ENCODE assay signal across 1 cellular context in genomic region chr19:4066682-4067395, GRCh38.
TF ChIP-seq lines count a peak whose summit lies in the region.

Gene ZBTB7A, minus strand, starts transcription at chr19:4066899. Its CDS starts 11,667 bp downstream, at chr19:4055232.

TF ChIP-seq in HepG2, 621 proteins besides CTCF, POLR2A, EP300 and RAD21 (continued from another document and continues in another):
- TF ChIP-seq AHDC1 (CRISPR knock-in tag; IDR thresholded peaks at IDR 0.05; ENCODE audit: borderline replicate concordance): no peak
- no peak for TF ChIP-seq ELF4 (CRISPR knock-in tag; IDR thresholded peaks at IDR 0.05; ENCODE audit: borderline replicate concordance)
- no peak for TF ChIP-seq NR2F2 (IDR thresholded peaks at IDR 0.05; ENCODE audit: borderline replicate concordance, low read depth)
- no peak for TF ChIP-seq SIX1 (CRISPR knock-in tag; IDR thresholded peaks at IDR 0.05; ENCODE audit: borderline replicate concordance)
- no peak for TF ChIP-seq PAXIP1 (CRISPR knock-in tag; conservative IDR thresholded peaks at IDR 0.05)
- no peak for TF ChIP-seq EED (CRISPR knock-in tag; IDR thresholded peaks at IDR 0.05)
- no peak for TF ChIP-seq NCOR1 (IDR thresholded peaks at IDR 0.05; ENCODE audit: borderline replicate concordance, low read length)
- no peak for TF ChIP-seq HNF4G (IDR thresholded peaks at IDR 0.05; ENCODE audit: borderline replicate concordance, low read depth, low read length)
- no peak for TF ChIP-seq HNF4G (CRISPR knock-in tag; IDR thresholded peaks at IDR 0.05; ENCODE audit: borderline replicate concordance, low read depth)
- no peak for TF ChIP-seq ZNF441 (CRISPR knock-in tag; IDR thresholded peaks at IDR 0.05; ENCODE audit: borderline replicate concordance)
- TF ChIP-seq ZMYM2 (CRISPR knock-in tag; IDR thresholded peaks at IDR 0.05): no peak
- no peak for TF ChIP-seq E2F5 (CRISPR knock-in tag; conservative IDR thresholded peaks at IDR 0.05)
- TF ChIP-seq ZSCAN30 (CRISPR knock-in tag; IDR thresholded peaks at IDR 0.05): no peak
- TF ChIP-seq ZNF761 (CRISPR knock-in tag; conservative IDR thresholded peaks at IDR 0.05): no peak
- no peak for TF ChIP-seq ZNF121 (CRISPR knock-in tag; IDR thresholded peaks at IDR 0.05)
- TF ChIP-seq ZNF138 (CRISPR knock-in tag; IDR thresholded peaks at IDR 0.05; ENCODE audit: low read depth): no peak
- 0 out of 2 replicates have a peak, but pooled peaks have one; percentile 32 for TF ChIP-seq SNAPC2 (CRISPR knock-in tag; IDR thresholded peaks at IDR 0.05)
- TF ChIP-seq ZNF143 (CRISPR knock-in tag; IDR thresholded peaks at IDR 0.05): no peak
- no peak for TF ChIP-seq TGIF2 (CRISPR knock-in tag; IDR thresholded peaks at IDR 0.05)
- no peak for TF ChIP-seq IRF1 (CRISPR knock-in tag; IDR thresholded peaks at IDR 0.05; ENCODE audit: low read depth)
- TF ChIP-seq ZMAT5 (CRISPR knock-in tag; IDR thresholded peaks at IDR 0.05; ENCODE audit: borderline replicate concordance, low read depth): no peak
- no peak for TF ChIP-seq ESRRA (CRISPR knock-in tag; IDR thresholded peaks at IDR 0.05; ENCODE audit: low read depth)
- no peak for TF ChIP-seq CREM (IDR thresholded peaks at IDR 0.05)
- no peak for TF ChIP-seq CREM (CRISPR knock-in tag; IDR thresholded peaks at IDR 0.05)
- TF ChIP-seq MED8 (CRISPR knock-in tag; IDR thresholded peaks at IDR 0.05; ENCODE audit: insufficient replicate concordance): no peak
- TF ChIP-seq NBN (conservative IDR thresholded peaks at IDR 0.05): no peak
- TF ChIP-seq ZBTB38 (CRISPR knock-in tag; IDR thresholded peaks at IDR 0.05): no peak
- TF ChIP-seq TOE1 (CRISPR knock-in tag; IDR thresholded peaks at IDR 0.05): no peak
- TF ChIP-seq IKZF5 (CRISPR knock-in tag; IDR thresholded peaks at IDR 0.05): no peak
- TF ChIP-seq NCOA1 (CRISPR knock-in tag; IDR thresholded peaks at IDR 0.05): no peak
- no peak for TF ChIP-seq TRIM24 (CRISPR knock-in tag; IDR thresholded peaks at IDR 0.05)
- no peak for TF ChIP-seq MXD1 (CRISPR knock-in tag; IDR thresholded peaks at IDR 0.05)
- no peak for TF ChIP-seq KMT2B (CRISPR knock-in tag; IDR thresholded peaks at IDR 0.05)
- peak; percentile 5; the same call in 1 of the 2 replicates for TF ChIP-seq SAP130 (CRISPR knock-in tag; IDR thresholded peaks at IDR 0.05; ENCODE audit: low read depth)
- peak; percentile 32; the same call in 1 of the 2 replicates for TF ChIP-seq MAX (IDR thresholded peaks at IDR 0.05)
- no peak; the same call in none of the 2 replicates for TF ChIP-seq ZNF687 (CRISPR knock-in tag; IDR thresholded peaks at IDR 0.05)
- TF ChIP-seq ZNF567 (CRISPR knock-in tag; IDR thresholded peaks at IDR 0.05; ENCODE audit: borderline replicate concordance): no peak
- TF ChIP-seq MIER2 (CRISPR knock-in tag; IDR thresholded peaks at IDR 0.05): no peak
- TF ChIP-seq ZNF772 (CRISPR knock-in tag; IDR thresholded peaks at IDR 0.05): no peak
- TF ChIP-seq NFKBIZ (CRISPR knock-in tag; IDR thresholded peaks at IDR 0.05): no peak
- TF ChIP-seq MIER3 (CRISPR knock-in tag; IDR thresholded peaks at IDR 0.05; ENCODE audit: borderline replicate concordance): no peak
- TF ChIP-seq KLF9 (CRISPR knock-in tag; IDR thresholded peaks at IDR 0.05; ENCODE audit: low read depth): no peak
- no peak for TF ChIP-seq ZNF800 (CRISPR knock-in tag; IDR thresholded peaks at IDR 0.05)
- TF ChIP-seq ZNF530 (CRISPR knock-in tag; IDR thresholded peaks at IDR 0.05; ENCODE audit: low read depth): no peak
- no peak for TF ChIP-seq ZNF589 (CRISPR knock-in tag; conservative IDR thresholded peaks at IDR 0.05)
- no peak for TF ChIP-seq ZNF367 (CRISPR knock-in tag; IDR thresholded peaks at IDR 0.05; ENCODE audit: borderline replicate concordance)
- TF ChIP-seq ZNF205 (CRISPR knock-in tag; IDR thresholded peaks at IDR 0.05): no peak
- peak; percentile 2 for TF ChIP-seq YY1 (IDR thresholded peaks at IDR 0.05; ENCODE audit: insufficient read depth, insufficient replicate concordance, low read depth, low read length)
- TF ChIP-seq ZNF792 (CRISPR knock-in tag; IDR thresholded peaks at IDR 0.05): no peak
